Comparison of ENCODE assay signal across 8 cellular contexts in the genomic region with DNA sequence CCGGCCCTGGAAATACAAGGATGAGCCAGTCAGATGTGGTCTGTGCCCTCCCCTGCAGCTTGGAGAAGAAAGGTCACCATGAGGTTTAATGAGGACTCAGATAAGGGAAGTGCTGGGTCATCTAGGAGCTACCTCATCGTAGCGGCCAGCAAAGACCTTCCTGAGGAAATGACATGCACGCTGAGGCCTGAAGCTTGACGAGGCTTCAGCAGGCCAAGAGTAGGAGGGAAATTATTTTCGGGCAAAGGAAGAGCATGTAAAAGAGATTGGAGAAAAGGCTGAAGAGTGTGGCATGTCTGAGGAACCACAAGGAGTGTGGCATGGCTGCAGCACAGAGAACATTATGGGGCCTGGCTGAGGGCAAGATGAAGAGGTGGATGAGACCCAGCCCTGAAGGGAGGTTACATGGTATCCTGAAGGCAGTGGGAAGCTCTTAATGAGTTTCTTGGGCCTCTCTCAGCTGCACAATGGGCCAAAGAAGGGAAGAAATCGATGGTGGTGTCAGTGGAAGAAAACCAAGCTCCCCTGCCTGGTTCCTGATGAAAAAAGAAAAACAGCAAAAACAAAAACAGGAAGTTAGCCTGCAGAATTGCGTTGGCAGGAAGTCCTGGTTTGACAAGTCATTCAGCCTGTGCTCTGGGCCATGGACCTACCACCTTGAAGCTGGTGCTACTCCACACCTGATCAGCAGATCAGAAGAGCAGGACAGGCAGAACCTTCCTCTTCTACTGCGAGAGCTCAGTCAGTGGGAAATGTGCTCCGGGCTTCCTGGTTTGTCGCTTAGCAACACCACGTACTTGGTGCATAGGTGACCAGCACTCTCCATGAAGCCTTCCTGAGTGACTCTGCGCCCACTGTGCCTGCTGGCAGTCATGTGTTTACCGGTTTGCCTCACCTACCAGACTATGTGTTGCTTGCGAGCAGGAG.
A peak's percentile ranks its signal among the peaks of the same experiment; 100 is the strongest.
DNase-seq lines count a peak whose midpoint lies in the region; ATAC-seq lines count a peak whose summit lies in the region.

No MANE protein-coding gene starts in this region.

- peak overlapping the region; percentile 95 for H3K27ac Mint-ChIP-seq in dendritic cell treated with granulocyte-macrophage colony-stimulating factor and Interleukin-4, amounts not matched to agents 40 ng/mL and 50 ng/mL, for 4 days
- H3K27ac Mint-ChIP-seq in natural killer cell treated with Interleukin-12 subunit alpha and Interleukin-12 subunit beta and Interleukin-15 and Interleukin-18, amount 100 ng/mL, for 72 hours, result peak overlapping the region; percentile 90 to 95

- DNase-seq in AML-193 (lab: John Stamatoyannopoulos, UW), result peak; percentile 86 to 88
- peak; percentile 19 for DNase-seq in T-helper 9 cell
- DNase-seq in natural killer cell treated with Interleukin-12 subunit alpha and Interleukin-12 subunit beta and Interleukin-15 and Interleukin-18, amount 100 ng/mL, for 72 hours (ENCODE audit: low spot score), result no peak
- no peak for DNase-seq in NCI-H2227 (lab: John Stamatoyannopoulos, UW; ENCODE audit: unreplicated experiment)
- no peak for DNase-seq in NCI-H82 (lab: John Stamatoyannopoulos, UW)

- peak overlapping the region; percentile 24 for H3K4me3 Mint-ChIP-seq in dendritic cell treated with granulocyte-macrophage colony-stimulating factor and Interleukin-4, amounts not matched to agents 40 ng/mL and 50 ng/mL, for 4 days
- H3K4me3 Mint-ChIP-seq in natural killer cell treated with Interleukin-12 subunit alpha and Interleukin-12 subunit beta and Interleukin-15 and Interleukin-18, amount 100 ng/mL, for 72 hours, result peak overlapping the region; percentile 78

- H3K4me1 Mint-ChIP-seq in dendritic cell treated with granulocyte-macrophage colony-stimulating factor and Interleukin-4, amounts not matched to agents 40 ng/mL and 50 ng/mL, for 4 days (ENCODE audit: low read depth), result peaks cover 82% of the 10 kb centered on the region
- peaks cover 29 to 34% of the 10 kb centered on the region in 2 donors for H3K4me1 Mint-ChIP-seq in natural killer cell treated with Interleukin-12 subunit alpha and Interleukin-12 subunit beta and Interleukin-15 and Interleukin-18, amount 100 ng/mL, for 72 hours (ENCODE audit: low read depth in 2 of 2)

- H3K36me3 Mint-ChIP-seq in dendritic cell treated with granulocyte-macrophage colony-stimulating factor and Interleukin-4, amounts not matched to agents 40 ng/mL and 50 ng/mL, for 4 days (ENCODE audit: low read depth), result no peaks in the 10 kb centered on the region
- no peaks in the 10 kb centered on the region for H3K36me3 Mint-ChIP-seq in natural killer cell treated with Interleukin-12 subunit alpha and Interleukin-12 subunit beta and Interleukin-15 and Interleukin-18, amount 100 ng/mL, for 72 hours

- ATAC-seq in GM19035 (IDR thresholded peaks at IDR 0.05; ENCODE audit: unreplicated experiment) (peak; percentile 83), HG03439 (IDR thresholded peaks at IDR 0.05; ENCODE audit: unreplicated experiment) (peak; percentile 57)
- ATAC-seq in natural killer cell treated with Interleukin-12 subunit alpha and Interleukin-12 subunit beta and Interleukin-15 and Interleukin-18, amount 100 ng/mL, for 72 hours, result peak; percentile 81 to 88

- H3K27me3 Mint-ChIP-seq in dendritic cell treated with granulocyte-macrophage colony-stimulating factor and Interleukin-4, amounts not matched to agents 40 ng/mL and 50 ng/mL, for 4 days, result no peaks in the 10 kb centered on the region
- H3K27me3 Mint-ChIP-seq in natural killer cell treated with Interleukin-12 subunit alpha and Interleukin-12 subunit beta and Interleukin-15 and Interleukin-18, amount 100 ng/mL, for 72 hours, result no peaks in the 10 kb centered on the region

- H3K9me3 Mint-ChIP-seq in dendritic cell treated with granulocyte-macrophage colony-stimulating factor and Interleukin-4, amounts not matched to agents 40 ng/mL and 50 ng/mL, for 4 days, result no peaks in the 10 kb centered on the region
- no peaks in the 10 kb centered on the region for H3K9me3 Mint-ChIP-seq in natural killer cell treated with Interleukin-12 subunit alpha and Interleukin-12 subunit beta and Interleukin-15 and Interleukin-18, amount 100 ng/mL, for 72 hours

- intact Hi-C loops in dendritic cell treated with granulocyte-macrophage colony-stimulating factor and Interleukin-4, amounts not matched to agents 40 ng/mL and 50 ng/mL, for 4 days (cut with micrococcal nuclease), result no loop called here

Comparison
In these comparisons a context has a peak if more than half of its experiments do, and no peak if none do; other contexts are left out.
1. DNase-seq: peak in AML-193 (2 of 2) and T-helper 9 cell (single experiment); none in natural killer cell treated with Interleukin-12 subunit alpha and Interleukin-12 subunit beta and Interleukin-15 and Interleukin-18, amount 100 ng/mL, for 72 hours (single experiment), NCI-H2227 (single experiment) and NCI-H82 (single experiment).
2. Peak in every context shown above with its lines, with median percentiles within 50 percentile points of each other: ATAC-seq.